ENCODE assay signal across 13 cellular contexts in the genomic region with DNA sequence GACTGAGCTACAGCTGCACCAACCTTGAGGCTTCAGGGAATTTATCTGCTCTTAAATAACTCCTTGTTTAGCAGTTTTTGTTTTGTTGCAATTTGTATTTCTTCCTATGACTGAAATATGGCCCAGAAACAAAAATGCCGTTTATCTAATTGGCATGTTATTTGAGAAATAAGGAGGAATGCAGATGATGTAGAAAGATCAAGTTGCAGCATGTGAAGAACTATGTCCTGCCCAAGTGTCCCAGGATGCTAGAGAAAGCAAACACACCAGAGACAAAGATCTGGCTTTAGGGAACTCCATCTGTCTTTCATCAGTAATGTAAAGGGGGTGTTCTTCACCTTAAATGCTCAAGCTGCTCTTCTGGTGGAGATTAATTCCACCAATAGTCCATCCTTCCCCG. TPM values are rescaled to one million over a fixed set of nuclear protein-coding genes. Genes with fewer than 3 reads are reported as not detected.
A peak's percentile ranks its signal among the peaks of the same experiment; 100 is the strongest.
DNase-seq lines count a peak whose midpoint lies in the region; ATAC-seq and TF ChIP-seq lines count a peak whose summit lies in the region.
"Had no signal": no experiment of that assay in that cellular context is flagged by ENCODE, and none has a peak within 500 bp of the region (broad histone marks: within the 10 kb centered on the region; RNA-seq: fewer than 3 reads in every experiment).

No MANE protein-coding gene starts in this region.

- no peaks in the 10 kb centered on the region for H3K9me3 Mint-ChIP-seq in stimulated activated memory B cell treated with anti-CD40 and anti-IgM and Interleukin-4, amounts not matched to agents 10 μg/mL and 1 μg/mL and 100 μg/mL, for 72 hours

- POLR2A ChIA-PET in BJ (lab: Charles Lee), result no interaction called here

- TF ChIP-seq POLR2A in Peyer's patch (IDR thresholded peaks at IDR 0.05), result no peak

- peak overlapping the region in 3 of 4 donors; percentile 3 to 37 (median 11) for H3K27ac ChIP-seq in Peyer's patch
- H3K27ac ChIP-seq in esophagus (ENCODE audit: low read depth in 2 of 2, low read length in 1 of 2), result peak overlapping the region; percentile 10 to 63

- no peaks in the 10 kb centered on the region for H3K27me3 Mint-ChIP-seq in stimulated activated memory B cell treated with anti-CD40 and anti-IgM and Interleukin-4, amounts not matched to agents 10 μg/mL and 1 μg/mL and 100 μg/mL, for 72 hours

- 23 to 49% methylated on average over 2 of the region's 2 CpGs for WGBS in esophagus, 2 donors

- no peak for ATAC-seq in stimulated activated memory B cell treated with anti-CD40 and anti-IgM and Interleukin-4, amounts not matched to agents 10 μg/mL and 1 μg/mL and 100 μg/mL, for 72 hours

- H3K27me3 ChIP-seq in BJ (ENCODE audit: control insufficient read depth, insufficient read depth, low read length) (no peaks in the 10 kb centered on the region), Peyer's patch (no peaks in the 10 kb centered on the region), esophagus (ENCODE audit: control insufficient read depth in 1 of 2, insufficient read depth in 2 of 2, low read length in 2 of 2) (no peaks in the 10 kb centered on the region)

- CTCF ChIA-PET in BJ (lab: Yijun Ruan, JAX), result interaction anchor here (0.6 kb wide), 1 partner anchor 320 kb away, joined by 3 read pairs; no protein-coding TSS in a partner anchor

- DNase-seq in BJ (ENCODE audit: low read depth) (peak; percentile 34), Peyer's patch (no peak), non-pigmented ciliary epithelial cell (ENCODE audit: low read depth) (peak; percentile 22), anterior cingulate cortex (lab: John Stamatoyannopoulos, UW) (no peak), COLO668 (lab: John Stamatoyannopoulos, UW; ENCODE audit: unreplicated experiment) (no peak)
- DNase-seq in activated effector memory CD4-positive, alpha-beta T cell treated with Interleukin-2 at 50 U/mL for 16 hours, result no peak
- DNase-seq: DMS53; hippocampal formation; Karpas-422; NCI-H2081 treated with DMSO at 0.1 percent for 48 hours; stimulated activated CD4-positive, alpha-beta T cell treated with anti-CD3 and anti-CD28 coated beads, Interleukin-2, amount 100 ng/mL, for 24 hours had no signal

- H3K9me3 ChIP-seq in Peyer's patch (no peaks in the 10 kb centered on the region), esophagus (ENCODE audit: control insufficient read depth in 2 of 2, insufficient read depth in 1 of 2, low read depth in 1 of 2, low read length in 1 of 2) (no peaks in the 10 kb centered on the region)

- no peak overlapping the region for H3K4me3 ChIP-seq in BJ (ENCODE audit: low read depth, low read length)
- no peak overlapping the region for H3K4me3 ChIP-seq in Peyer's patch
- H3K4me3 ChIP-seq in esophagus (ENCODE audit: low read depth in 1 of 2, low read length in 2 of 2), result no peak overlapping the region

- TF ChIP-seq CTCF in BJ (IDR thresholded peaks at IDR 0.05; ENCODE audit: insufficient read depth, low read depth, low read length), result no peak
- no peak for TF ChIP-seq CTCF in Peyer's patch (IDR thresholded peaks at IDR 0.05)

- peaks cover 13% of the 10 kb centered on the region for H3K4me1 Mint-ChIP-seq in stimulated activated memory B cell treated with anti-CD40 and anti-IgM and Interleukin-4, amounts not matched to agents 10 μg/mL and 1 μg/mL and 100 μg/mL, for 72 hours

- H3K36me3 Mint-ChIP-seq in stimulated activated memory B cell treated with anti-CD40 and anti-IgM and Interleukin-4, amounts not matched to agents 10 μg/mL and 1 μg/mL and 100 μg/mL, for 72 hours, result peaks cover 7% of the 10 kb centered on the region

- no peak overlapping the region for H3K27ac Mint-ChIP-seq in stimulated activated memory B cell treated with anti-CD40 and anti-IgM and Interleukin-4, amounts not matched to agents 10 μg/mL and 1 μg/mL and 100 μg/mL, for 72 hours

- H3K36me3 ChIP-seq in BJ (ENCODE audit: control insufficient read depth, insufficient read depth, low read length) (no peaks in the 10 kb centered on the region), Peyer's patch (no peaks in the 10 kb centered on the region), esophagus (ENCODE audit: control insufficient read depth in 2 of 2, insufficient read depth in 2 of 2, low read length in 1 of 2) (no peaks in the 10 kb centered on the region)

- H3K4me1 ChIP-seq in Peyer's patch (no peaks in the 10 kb centered on the region), esophagus (ENCODE audit: control insufficient read depth in 2 of 2, insufficient read depth in 2 of 2, low read length in 1 of 2) (peaks cover 3% of the 10 kb centered on the region in 2 donors)

- no peak overlapping the region for H3K4me3 Mint-ChIP-seq in stimulated activated memory B cell treated with anti-CD40 and anti-IgM and Interleukin-4, amounts not matched to agents 10 μg/mL and 1 μg/mL and 100 μg/mL, for 72 hours

RNA-seq across cellular contexts. Expression of a gene that starts 29.7 kb away (rescaled TPM):
- polyA plus RNA-seq in BJ (2011; rRNA removed) (4.3 and 5.4 TPM in 2 replicates), esophagus (1 to 10 TPM; 3.3 to 6.5 TPM)
- polyA minus RNA-seq in BJ (2011; rRNA and poly(A)+ RNA removed), result 8.5 and 10.6 TPM in 2 replicates
- 10 to 100 TPM in 2 of 4 donors, 1 to 10 TPM in 2; 6.3 to 12.4 (median 10.5) TPM for total RNA-seq in Peyer's patch

Comparison
In these comparisons a context has a peak if more than half of its experiments do, and no peak if none do; other contexts are left out.
1. DNase-seq: peak in BJ (single experiment) and non-pigmented ciliary epithelial cell (single experiment); none in Peyer's patch (0 of 3), anterior cingulate cortex (0 of 58), activated effector memory CD4-positive, alpha-beta T cell treated with Interleukin-2 at 50 U/mL for 16 hours (single experiment) and COLO668 (single experiment).